In the genomic region with DNA sequence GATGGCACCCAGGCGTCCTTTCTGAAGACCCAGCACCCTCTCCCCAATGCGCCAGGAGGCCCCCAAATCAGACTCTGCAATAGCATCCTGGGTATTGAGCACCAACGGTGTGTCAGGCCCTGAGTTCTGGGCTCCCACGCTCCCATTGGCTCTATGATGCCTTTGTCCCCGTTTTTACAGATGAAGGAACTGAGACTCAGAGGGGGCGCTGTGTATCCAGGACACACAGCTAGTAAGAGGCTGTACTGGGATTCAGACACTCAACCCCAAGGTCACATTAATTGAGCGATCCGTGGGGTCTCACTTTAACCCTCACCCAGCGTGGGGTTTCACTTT, we compare ENCODE assay signal across 10 cellular contexts. TPM values are rescaled to one million over a fixed set of nuclear protein-coding genes. Genes with fewer than 3 reads are reported as not detected.
DNase-seq lines count a peak whose midpoint lies in the region; ATAC-seq, FAIRE-seq and TF ChIP-seq lines count a peak whose summit lies in the region.
"Had no signal": no experiment of that assay in that cellular context is flagged by ENCODE, and none has a peak within 500 bp of the region (broad histone marks: within the 10 kb centered on the region; RNA-seq: fewer than 3 reads in every experiment).

No MANE protein-coding gene starts in this region.

- DNase-seq in A549 (ENCODE audit: low read depth in 1 of 2, low spot score in 1 of 2) = peak in 1 of 2 experiments; percentile 37
- DNase-seq in activated T-helper 1 cell treated with anti-CD3 and anti-CD28 coated beads, Interleukin-12 subunit alpha, Interleukin-12 subunit beta, Interleukin-2, Interleukin-4 antibody, amounts not matched to agents 30 ng/mL and 10 ng/mL and 1 ng/mL, durations not matched to agents 14 hours and 24 hours and 36 hours (ENCODE audit: low spot score) = no peak
- DNase-seq in uterus = no peak
- DNase-seq: NCI-H510A treated with DMSO at 0.1 percent for 48 hours had no signal

- H3K27me3 ChIP-seq in liver (ENCODE audit: control insufficient read depth in 4 of 4, insufficient read depth in 4 of 4, low read length in 3 of 4) = no peaks in the 10 kb centered on the region
- no peaks in the 10 kb centered on the region for H3K27me3 ChIP-seq in uterus

- intact Hi-C loops in activated T-helper 1 cell treated with anti-CD3 and anti-CD28 coated beads, Interleukin-12 subunit alpha, Interleukin-12 subunit beta, Interleukin-2, Interleukin-4 antibody, amounts not matched to agents 30 ng/mL and 10 ng/mL and 1 ng/mL, durations not matched to agents 14 hours and 24 hours and 36 hours (cut with micrococcal nuclease) = loop anchor here (1.0 to 2.0 kb wide), 3 partner anchors 18 to 172 kb away; a partner anchor contains a TSS
- intact Hi-C loops in uterus (cut with DNase I; ENCODE audit: low total_unique reads) = loop anchor here (10.0 kb wide), 1 partner anchor 456 kb away; no protein-coding TSS in a partner anchor

- ATAC-seq in A549 (peak; percentile 31 to 56; a peak in 5 of 6 replicates), GM21367 (IDR thresholded peaks at IDR 0.05; ENCODE audit: unreplicated experiment) (no peak), GM19023 (IDR thresholded peaks at IDR 0.05; ENCODE audit: unreplicated experiment) (no peak), HG03025 (IDR thresholded peaks at IDR 0.05; ENCODE audit: low FRiP score, unreplicated experiment) (no peak)

- H3K36me3 Mint-ChIP-seq in activated T-helper 1 cell treated with anti-CD3 and anti-CD28 coated beads, Interleukin-12 subunit alpha, Interleukin-12 subunit beta, Interleukin-2, Interleukin-4 antibody, amounts not matched to agents 30 ng/mL and 10 ng/mL and 1 ng/mL, durations not matched to agents 14 hours and 24 hours and 36 hours (ENCODE audit: low read depth) = no peaks in the 10 kb centered on the region
- H3K36me3 Mint-ChIP-seq: activated naive CD4-positive, alpha-beta T cell treated with anti-CD3 and anti-CD28 coated beads, Interleukin-2, amount 50 U/mL, for 72 hours had no signal

- TF ChIP-seq EP300 in A549 (IDR thresholded peaks at IDR 0.05) = no peak

- H3K9me3 Mint-ChIP-seq in activated T-helper 1 cell treated with anti-CD3 and anti-CD28 coated beads, Interleukin-12 subunit alpha, Interleukin-12 subunit beta, Interleukin-2, Interleukin-4 antibody, amounts not matched to agents 30 ng/mL and 10 ng/mL and 1 ng/mL, durations not matched to agents 14 hours and 24 hours and 36 hours = no peaks in the 10 kb centered on the region
- H3K9me3 Mint-ChIP-seq: activated naive CD4-positive, alpha-beta T cell treated with anti-CD3 and anti-CD28 coated beads, Interleukin-2, amount 50 U/mL, for 72 hours had no signal

- TF ChIP-seq CTCF in A549 (IDR thresholded peaks at IDR 0.05) = peak; percentile 46; the same call in 2 of the 3 replicates
- TF ChIP-seq CTCF in liver (IDR thresholded peaks at IDR 0.05; ENCODE audit: low read depth, low read length, missing input control) = no peak
- TF ChIP-seq CTCF in uterus (IDR thresholded peaks at IDR 0.05) = no peak

- H3K4me3 Mint-ChIP-seq in activated T-helper 1 cell treated with anti-CD3 and anti-CD28 coated beads, Interleukin-12 subunit alpha, Interleukin-12 subunit beta, Interleukin-2, Interleukin-4 antibody, amounts not matched to agents 30 ng/mL and 10 ng/mL and 1 ng/mL, durations not matched to agents 14 hours and 24 hours and 36 hours = peak overlapping the region; percentile 80

- POLR2A ChIA-PET in A549 (lab: Yijun Ruan, JAX) = interaction anchor here (0.5 to 1.0 kb wide), 2 partner anchors 132 to 171 kb away, joined by 3 read pairs; a partner anchor contains a TSS

- TF ChIP-seq RAD21 in A549 (conservative IDR thresholded peaks at IDR 0.05 in 1 of 2, IDR thresholded peaks at IDR 0.05 in 1 of 2) (no peak), liver (IDR thresholded peaks at IDR 0.05) (no peak)

- no peak overlapping the region for H3K9ac ChIP-seq in liver (ENCODE audit: low read depth in 1 of 2, low read length in 2 of 2)

- H3K27ac ChIP-seq in A549 = peak overlapping the region; percentile 45 to 78; a peak in 4 of 6 replicates
- H3K27ac ChIP-seq in liver (ENCODE audit: low read depth in 1 of 2, low read length in 2 of 2) = no peak overlapping the region
- H3K27ac ChIP-seq in uterus = no peak overlapping the region

- H3K9me3 ChIP-seq in A549 (no peaks in the 10 kb centered on the region), liver (ENCODE audit: control insufficient read depth in 4 of 4, low read length in 3 of 4) (no peaks in the 10 kb centered on the region), uterus (no peaks in the 10 kb centered on the region)

- H3K27ac Mint-ChIP-seq in activated T-helper 1 cell treated with anti-CD3 and anti-CD28 coated beads, Interleukin-12 subunit alpha, Interleukin-12 subunit beta, Interleukin-2, Interleukin-4 antibody, amounts not matched to agents 30 ng/mL and 10 ng/mL and 1 ng/mL, durations not matched to agents 14 hours and 24 hours and 36 hours = peak overlapping the region; percentile 72

- H3K4me3 ChIP-seq in A549 (peak overlapping the region; percentile 43), GM08714 (ENCODE audit: low read length) (peak overlapping the region; percentile 38; the same call in 1 of the 2 replicates), liver (ENCODE audit: low read depth in 1 of 3, low read length in 3 of 3) (peak overlapping the region in 2 of 3 donors; percentile 36 to 38), uterus (peak overlapping the region in 1 of 2 donors; percentile 21)

- H3K4me1 ChIP-seq in A549 (0 out of 3 replicates have a peak, but pooled peaks cover 4% of the 10 kb centered on the region), liver (ENCODE audit: control insufficient read depth in 4 of 4, insufficient read depth in 4 of 4, low read length in 3 of 4) (peaks cover 4 to 9% (median 5%) of the 10 kb centered on the region in 4 donors), uterus (peaks cover 0 to 10% of the 10 kb centered on the region in 2 donors)

- H3K27me3 Mint-ChIP-seq in activated T-helper 1 cell treated with anti-CD3 and anti-CD28 coated beads, Interleukin-12 subunit alpha, Interleukin-12 subunit beta, Interleukin-2, Interleukin-4 antibody, amounts not matched to agents 30 ng/mL and 10 ng/mL and 1 ng/mL, durations not matched to agents 14 hours and 24 hours and 36 hours (ENCODE audit: insufficient read depth) = peaks cover 11% of the 10 kb centered on the region

- H3K4me1 Mint-ChIP-seq in activated T-helper 1 cell treated with anti-CD3 and anti-CD28 coated beads, Interleukin-12 subunit alpha, Interleukin-12 subunit beta, Interleukin-2, Interleukin-4 antibody, amounts not matched to agents 30 ng/mL and 10 ng/mL and 1 ng/mL, durations not matched to agents 14 hours and 24 hours and 36 hours (ENCODE audit: low read depth) = peaks cover 28% of the 10 kb centered on the region

- 11% methylated on average over 3 of the region's 9 CpGs for WGBS in A549 (ENCODE audit: missing lambda C conversion rate)
- 56% methylated on average over 9 of the region's 9 CpGs for WGBS in liver

- FAIRE-seq in A549 (lab: Jason Lieb, UNC) = no peak

- peak overlapping the region; percentile 81 for H3K4me2 ChIP-seq in A549

- CTCF ChIA-PET in A549 (lab: Yijun Ruan, JAX) = interaction anchor here (0.6 to 2.1 kb wide), 9 partner anchors 11 to 624 kb away, joined by 3 to 15 read pairs (median 3); a partner anchor contains a TSS

- H3K36me3 ChIP-seq in liver (ENCODE audit: control insufficient read depth in 4 of 4, insufficient read depth in 3 of 4, low read depth in 1 of 4, low read length in 3 of 4) (no peaks in the 10 kb centered on the region), uterus (no peaks in the 10 kb centered on the region)

- no peak for TF ChIP-seq POLR2A in A549 (IDR thresholded peaks at IDR 0.05; ENCODE audit: low read length)
- TF ChIP-seq POLR2A in uterus (IDR thresholded peaks at IDR 0.05) = no peak

TF ChIP-seq in A549, 52 proteins besides CTCF, POLR2A, EP300 and RAD21 (continues in another document):
- no peak for TF ChIP-seq ESRRA (IDR thresholded peaks at IDR 0.05; ENCODE audit: borderline replicate concordance, low read length)

TF ChIP-seq in liver, 16 proteins besides CTCF, POLR2A, EP300 and RAD21 (continues in another document):
- TF ChIP-seq, protein P1, sequence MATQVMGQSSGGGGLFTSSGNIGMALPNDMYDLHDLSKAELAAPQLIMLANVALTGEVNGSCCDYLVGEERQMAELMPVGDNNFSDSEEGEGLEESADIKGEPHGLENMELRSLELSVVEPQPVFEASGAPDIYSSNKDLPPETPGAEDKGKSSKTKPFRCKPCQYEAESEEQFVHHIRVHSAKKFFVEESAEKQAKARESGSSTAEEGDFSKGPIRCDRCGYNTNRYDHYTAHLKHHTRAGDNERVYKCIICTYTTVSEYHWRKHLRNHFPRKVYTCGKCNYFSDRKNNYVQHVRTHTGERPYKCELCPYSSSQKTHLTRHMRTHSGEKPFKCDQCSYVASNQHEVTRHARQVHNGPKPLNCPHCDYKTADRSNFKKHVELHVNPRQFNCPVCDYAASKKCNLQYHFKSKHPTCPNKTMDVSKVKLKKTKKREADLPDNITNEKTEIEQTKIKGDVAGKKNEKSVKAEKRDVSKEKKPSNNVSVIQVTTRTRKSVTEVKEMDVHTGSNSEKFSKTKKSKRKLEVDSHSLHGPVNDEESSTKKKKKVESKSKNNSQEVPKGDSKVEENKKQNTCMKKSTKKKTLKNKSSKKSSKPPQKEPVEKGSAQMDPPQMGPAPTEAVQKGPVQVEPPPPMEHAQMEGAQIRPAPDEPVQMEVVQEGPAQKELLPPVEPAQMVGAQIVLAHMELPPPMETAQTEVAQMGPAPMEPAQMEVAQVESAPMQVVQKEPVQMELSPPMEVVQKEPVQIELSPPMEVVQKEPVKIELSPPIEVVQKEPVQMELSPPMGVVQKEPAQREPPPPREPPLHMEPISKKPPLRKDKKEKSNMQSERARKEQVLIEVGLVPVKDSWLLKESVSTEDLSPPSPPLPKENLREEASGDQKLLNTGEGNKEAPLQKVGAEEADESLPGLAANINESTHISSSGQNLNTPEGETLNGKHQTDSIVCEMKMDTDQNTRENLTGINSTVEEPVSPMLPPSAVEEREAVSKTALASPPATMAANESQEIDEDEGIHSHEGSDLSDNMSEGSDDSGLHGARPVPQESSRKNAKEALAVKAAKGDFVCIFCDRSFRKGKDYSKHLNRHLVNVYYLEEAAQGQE (IDR thresholded peaks at IDR 0.05) = no peak
- TF ChIP-seq SP1 (IDR thresholded peaks at IDR 0.05) (no peak), NR2F2 (IDR thresholded peaks at IDR 0.05) (no peak), EGR1 (IDR thresholded peaks at IDR 0.05; ENCODE audit: low read depth in 2 of 2) (no peak), YY1 (IDR thresholded peaks at IDR 0.05) (no peak)

RNA-seq across cellular contexts. Expression of a gene that starts 42.5 kb away (rescaled TPM):
- polyA plus RNA-seq in A549 (2011; rRNA removed) (not detected in 2 replicates), A549 (2017; fragmentation: RNase III; extraction: RNeasy Plus Mini Kit Qiagen cat#74134 plus additional on column Dnase treatment) (0.05 TPM in 1 of 3 replicates, not detected in the others), liver (1 to 10 TPM; 1.7 to 3.9 TPM)
- 0.03 and 0.05 TPM in 2 replicates for polyA plus RNA-seq in A549 (2012; cell fraction: cytosol; rRNA removed)
- polyA plus RNA-seq in A549 (2012; cell fraction: nucleus; rRNA removed) = 0.05 and 0.11 TPM in 2 replicates
- polyA minus RNA-seq in A549 (2011; rRNA and poly(A)+ RNA removed) = 0.08 TPM in 1 of 2 replicates, not detected in the other
- total RNA-seq in activated T-helper 1 cell treated with anti-CD3 and anti-CD28 coated beads, Interleukin-12 subunit alpha, Interleukin-12 subunit beta, Interleukin-2, Interleukin-4 antibody, amounts not matched to agents 30 ng/mL and 10 ng/mL and 1 ng/mL, durations not matched to agents 14 hours and 24 hours and 36 hours = 0.10 TPM in 1 of 2 replicates, not detected in the other
- total RNA-seq in liver (1 to 10 TPM in 1 of 2 donors, under 1 TPM in 1; 0.42 to 2.1 TPM), uterus (not detected)

Comparison
In these comparisons a context has a peak if more than half of its experiments do, and no peak if none do; other contexts are left out.
1. ATAC-seq: peak in A549 (2 of 2); none in GM21367 (single experiment), GM19023 (single experiment) and HG03025 (single experiment).
2. H3K27ac ChIP-seq: peak in A549 (2 of 2); none in liver (0 of 2) and uterus (0 of 2).